ENCODE assay signal across 32 cellular contexts in genomic region chr10:64859911-64860310, GRCh38.
"Had no signal": no experiment of that assay in that cellular context is flagged by ENCODE, and none has a peak within 500 bp of the region (broad histone marks: within the 10 kb centered on the region; RNA-seq: fewer than 3 reads in every experiment).

No MANE protein-coding gene starts in this region.

- H3K4me3 Mint-ChIP-seq: activated T-cell treated with anti-CD3 and anti-CD28 coated beads, Interleukin-2, amount 50 U/mL, for 4 hours; activated T-helper 17 cell treated with anti-CD3 and anti-CD28 coated beads, Interleukin-2, amount 50 U/mL, for 72 hours; effector memory CD8-positive, alpha-beta T cell; immature natural killer cell; naive thymus-derived CD8-positive, alpha-beta T cell; neural progenitor cell; stimulated activated effector memory CD8-positive, alpha-beta T cell treated with anti-CD3 and anti-CD28 coated beads, Interleukin-12 subunit alpha, Interleukin-12 subunit beta, amount 100 ng/mL, for 72 hours; stimulated activated naive CD8-positive, alpha-beta T cell treated with anti-CD3 and anti-CD28 coated beads, Interleukin-15, Interleukin-2, amounts not matched to agents 100 ng/mL and 50 ng/mL, for 24 hours; T-helper 1 cell treated with Interleukin-12 subunit alpha and Interleukin-12 subunit beta and Interleukin-4 antibody, amounts not matched to agents 30 μg/mL and 1 μg/mL, for 36 hours; type B pancreatic cell had no signal

- H3K27ac ChIP-seq: brain microvascular endothelial cell, gastroesophageal sphincter, neural progenitor cell, parathyroid adenoma, right atrium auricular region, thoracic aorta, uterus, WERI-Rb-1 had no signal

- H3K4me2 ChIP-seq: neural progenitor cell had no signal

- ATAC-seq: activated CD4-positive, CD25-positive, alpha-beta regulatory T cell treated with anti-CD3 and anti-CD28 coated beads, Interleukin-2, amount 50 U/mL, for 24 hours; activated T-cell treated with anti-CD3 and anti-CD28 coated beads, Interleukin-2, amount 50 U/mL, for 4 hours; activated T-helper 17 cell treated with anti-CD3 and anti-CD28 coated beads, Interleukin-2, amount 50 U/mL, for 72 hours; effector memory CD8-positive, alpha-beta T cell; gastroesophageal sphincter; naive thymus-derived CD8-positive, alpha-beta T cell; stimulated activated effector memory CD8-positive, alpha-beta T cell treated with anti-CD3 and anti-CD28 coated beads, Interleukin-12 subunit alpha, Interleukin-12 subunit beta, amount 100 ng/mL, for 72 hours had no signal

- H3K9me3 ChIP-seq: gastroesophageal sphincter, right atrium auricular region, thoracic aorta, uterus had no signal

- H3K9ac ChIP-seq: neural progenitor cell, parathyroid adenoma had no signal

- H3K4me1 ChIP-seq: gastroesophageal sphincter, neural progenitor cell, parathyroid adenoma, right atrium auricular region, uterus had no signal

- H3K27me3 ChIP-seq: brain microvascular endothelial cell, gastroesophageal sphincter, neural progenitor cell, right atrium auricular region, uterus had no signal

- H3K36me3 Mint-ChIP-seq: immature natural killer cell; naive thymus-derived CD8-positive, alpha-beta T cell; neural progenitor cell; stimulated activated effector memory CD8-positive, alpha-beta T cell treated with anti-CD3 and anti-CD28 coated beads, Interleukin-12 subunit alpha, Interleukin-12 subunit beta, amount 100 ng/mL, for 72 hours; type B pancreatic cell had no signal

- H3K36me3 ChIP-seq: brain microvascular endothelial cell, gastroesophageal sphincter, neural progenitor cell, right atrium auricular region, thoracic aorta, uterus, WERI-Rb-1 had no signal

- H3K9me3 Mint-ChIP-seq: neural progenitor cell; T-helper 1 cell treated with Interleukin-12 subunit alpha and Interleukin-12 subunit beta and Interleukin-4 antibody, amounts not matched to agents 30 μg/mL and 1 μg/mL, for 36 hours; type B pancreatic cell had no signal

- H3K27ac Mint-ChIP-seq: activated T-helper 17 cell treated with anti-CD3 and anti-CD28 coated beads, Interleukin-2, amount 50 U/mL, for 72 hours; effector memory CD8-positive, alpha-beta T cell; immature natural killer cell; naive thymus-derived CD8-positive, alpha-beta T cell; neural progenitor cell; stimulated activated effector memory CD8-positive, alpha-beta T cell treated with anti-CD3 and anti-CD28 coated beads, Interleukin-12 subunit alpha, Interleukin-12 subunit beta, amount 100 ng/mL, for 72 hours; stimulated activated naive CD8-positive, alpha-beta T cell treated with anti-CD3 and anti-CD28 coated beads, Interleukin-15, Interleukin-2, amounts not matched to agents 100 ng/mL and 50 ng/mL, for 24 hours; T-helper 1 cell treated with Interleukin-12 subunit alpha and Interleukin-12 subunit beta and Interleukin-4 antibody, amounts not matched to agents 30 μg/mL and 1 μg/mL, for 36 hours; type B pancreatic cell had no signal

- DNase-seq: activated CD4-positive, alpha-beta T cell treated with anti-CD3 and anti-CD28 coated beads for 48 hours; activated CD4-positive, alpha-beta T cell treated with anti-CD3 and anti-CD28 coated beads, Interleukin-2, amount 50 U/mL, for 48 hours; activated CD8-positive, alpha-beta memory T cell treated with anti-CD3 and anti-CD28 coated beads, Interleukin-2, amount 50 U/mL, for 4 hours; activated gamma-delta T cell treated with Interleukin-2 at 50 U/mL for 16 hours; activated naive CD4-positive, alpha-beta T cell treated with anti-CD3 and anti-CD28 coated beads, Interleukin-2, amount 50 U/mL, for 16 hours; activated T-cell treated with anti-CD3 and anti-CD28 coated beads, Interleukin-2, amount 50 U/mL, for 4 hours; amniotic stem cell; brain microvascular endothelial cell; cortex of kidney; effector memory CD8-positive, alpha-beta T cell; hypothalamus; immature natural killer cell; midbrain; naive thymus-derived CD8-positive, alpha-beta T cell; occipital lobe; stimulated activated CD4-positive, alpha-beta T cell treated with anti-CD3 and anti-CD28 coated beads, Interleukin-2, amount 100 ng/mL, for 48 hours; T-helper 9 cell; uterus; WERI-Rb-1 had no signal

- H2AFZ ChIP-seq: neural progenitor cell, parathyroid adenoma had no signal

- H3K79me2 ChIP-seq: parathyroid adenoma had no signal

- H3K4me3 ChIP-seq: gastroesophageal sphincter, neural progenitor cell, right atrium auricular region, thoracic aorta, uterus had no signal

- H3K4me1 Mint-ChIP-seq: activated T-helper 17 cell treated with anti-CD3 and anti-CD28 coated beads, Interleukin-2, amount 50 U/mL, for 72 hours; immature natural killer cell; naive thymus-derived CD8-positive, alpha-beta T cell; stimulated activated effector memory CD8-positive, alpha-beta T cell treated with anti-CD3 and anti-CD28 coated beads, Interleukin-12 subunit alpha, Interleukin-12 subunit beta, amount 100 ng/mL, for 72 hours had no signal

- H3K27me3 Mint-ChIP-seq: activated T-helper 17 cell treated with anti-CD3 and anti-CD28 coated beads, Interleukin-2, amount 50 U/mL, for 72 hours; effector memory CD8-positive, alpha-beta T cell; naive thymus-derived CD8-positive, alpha-beta T cell; stimulated activated naive CD8-positive, alpha-beta T cell treated with anti-CD3 and anti-CD28 coated beads, Interleukin-15, Interleukin-2, amounts not matched to agents 100 ng/mL and 50 ng/mL, for 24 hours; type B pancreatic cell had no signal

- FAIRE-seq: astrocyte, TTC549 had no signal
